In genomic region chr1:84782311-84782771, GRCh38 we compare ENCODE assay signal across 1 cellular context.
A peak's percentile ranks its signal among the peaks of the same experiment; 100 is the strongest.
TF ChIP-seq lines count a peak whose summit lies in the region.

No MANE protein-coding gene starts in this region.

TF ChIP-seq in HEK293, 187 proteins besides CTCF, POLR2A, EP300 and RAD21 (continued from another document):
- TF ChIP-seq BCL6B (tag by site-specific recombination; IDR thresholded peaks at IDR 0.05) = no peak
- TF ChIP-seq ZNF571 (tag by site-specific recombination; IDR thresholded peaks at IDR 0.05) = no peak
- no peak for TF ChIP-seq ZNF350 (tag by site-specific recombination; IDR thresholded peaks at IDR 0.05)
- no peak for TF ChIP-seq ZNF169 (tag by site-specific recombination; IDR thresholded peaks at IDR 0.05)
- TF ChIP-seq ZNF133 (tag by site-specific recombination; IDR thresholded peaks at IDR 0.05) = no peak
- TF ChIP-seq ZFHX2 (tag by site-specific recombination; conservative IDR thresholded peaks at IDR 0.05) = no peak
- TF ChIP-seq ZNF677 (tag by site-specific recombination; IDR thresholded peaks at IDR 0.05) = no peak
- TF ChIP-seq HOXD13 (CRISPR knock-in tag; IDR thresholded peaks at IDR 0.05; ENCODE audit: borderline replicate concordance) = no peak
- no peak for TF ChIP-seq ZNF548 (tag by site-specific recombination; IDR thresholded peaks at IDR 0.05)
- no peak for TF ChIP-seq ZNF280D (tag by site-specific recombination; IDR thresholded peaks at IDR 0.05)
- TF ChIP-seq IKZF3 (tag by site-specific recombination; IDR thresholded peaks at IDR 0.05) = peak; percentile 98
- TF ChIP-seq TRIM28 (IDR thresholded peaks at IDR 0.05; ENCODE audit: borderline replicate concordance, low read length) = peak; percentile 78
- no peak for TF ChIP-seq ATF2 (tag by site-specific recombination; IDR thresholded peaks at IDR 0.05; ENCODE audit: low read depth)
- TF ChIP-seq ZNF549 (tag by site-specific recombination; IDR thresholded peaks at IDR 0.05) = peak; percentile 45; the same call in 1 of the 2 replicates
- TF ChIP-seq SP2 (tag by site-specific recombination; IDR thresholded peaks at IDR 0.05) = no peak
- TF ChIP-seq ZNF324 (tag by site-specific recombination; IDR thresholded peaks at IDR 0.05) = no peak
- TF ChIP-seq ZBTB1 (tag by site-specific recombination; IDR thresholded peaks at IDR 0.05) = no peak
- TF ChIP-seq ZFP41 (tag by site-specific recombination; IDR thresholded peaks at IDR 0.05; ENCODE audit: borderline replicate concordance) = no peak
- no peak for TF ChIP-seq ZNF768 (tag by site-specific recombination; IDR thresholded peaks at IDR 0.05)
- TF ChIP-seq ZNF302 (tag by site-specific recombination; IDR thresholded peaks at IDR 0.05; ENCODE audit: low read depth) = no peak
- TF ChIP-seq GFI1B (tag by site-specific recombination; IDR thresholded peaks at IDR 0.05) = no peak
- no peak for TF ChIP-seq ZNF391 (tag by site-specific recombination; IDR thresholded peaks at IDR 0.05; ENCODE audit: borderline replicate concordance, low read depth)
- TF ChIP-seq ZNF362 (tag by site-specific recombination; IDR thresholded peaks at IDR 0.05) = no peak
- no peak for TF ChIP-seq ZNF37A (tag by site-specific recombination; IDR thresholded peaks at IDR 0.05)
- TF ChIP-seq ZNF580 (tag by site-specific recombination; IDR thresholded peaks at IDR 0.05) = peak; percentile 58; the same call in 1 of the 2 replicates
- peak; percentile 91 for TF ChIP-seq ZXDB (tag by site-specific recombination; IDR thresholded peaks at IDR 0.05)
- no peak for TF ChIP-seq ZNF10 (tag by site-specific recombination; IDR thresholded peaks at IDR 0.05)
- TF ChIP-seq GLIS1 (tag by site-specific recombination; IDR thresholded peaks at IDR 0.05) = peak; percentile 76
- no peak; the same call in 1 of the 2 replicates for TF ChIP-seq ZEB2 (tag by site-specific recombination; IDR thresholded peaks at IDR 0.05)
- 0 out of 2 replicates have a peak, but pooled peaks have one; percentile 7 for TF ChIP-seq WT1 (tag by site-specific recombination; IDR thresholded peaks at IDR 0.05)
- no peak for TF ChIP-seq MEIS1 (CRISPR knock-in tag; IDR thresholded peaks at IDR 0.05; ENCODE audit: borderline replicate concordance)
- TF ChIP-seq YY2 (tag by site-specific recombination; IDR thresholded peaks at IDR 0.05) = no peak
- TF ChIP-seq ZNF23 (tag by site-specific recombination; IDR thresholded peaks at IDR 0.05; ENCODE audit: borderline replicate concordance) = no peak
- TF ChIP-seq SALL2 (tag by site-specific recombination; IDR thresholded peaks at IDR 0.05; ENCODE audit: borderline replicate concordance) = no peak
- TF ChIP-seq ZNF394 (tag by site-specific recombination; IDR thresholded peaks at IDR 0.05; ENCODE audit: borderline replicate concordance) = peak; percentile 87; the same call in 1 of the 2 replicates
- no peak for TF ChIP-seq ZNF354C (tag by site-specific recombination; IDR thresholded peaks at IDR 0.05; ENCODE audit: borderline replicate concordance, low read depth)
- TF ChIP-seq ZBTB44 (tag by site-specific recombination; IDR thresholded peaks at IDR 0.05) = no peak
- peak; percentile 65 for TF ChIP-seq PATZ1 (tag by site-specific recombination; IDR thresholded peaks at IDR 0.05)
- no peak for TF ChIP-seq ZSCAN23 (tag by site-specific recombination; IDR thresholded peaks at IDR 0.05)
- TF ChIP-seq ZSCAN5A (tag by site-specific recombination; IDR thresholded peaks at IDR 0.05) = no peak
- no peak for TF ChIP-seq ZNF510 (tag by site-specific recombination; IDR thresholded peaks at IDR 0.05; ENCODE audit: insufficient replicate concordance)
- no peak; the same call in 1 of the 2 replicates for TF ChIP-seq KLF8 (tag by site-specific recombination; IDR thresholded peaks at IDR 0.05)
- TF ChIP-seq ZBTB17 (tag by site-specific recombination; IDR thresholded peaks at IDR 0.05) = peak; percentile 30; the same call in 1 of the 2 replicates
- TF ChIP-seq ZNF140 (tag by site-specific recombination; IDR thresholded peaks at IDR 0.05) = no peak
